8 cellular contexts compared by ENCODE assay signal in the genomic region with DNA sequence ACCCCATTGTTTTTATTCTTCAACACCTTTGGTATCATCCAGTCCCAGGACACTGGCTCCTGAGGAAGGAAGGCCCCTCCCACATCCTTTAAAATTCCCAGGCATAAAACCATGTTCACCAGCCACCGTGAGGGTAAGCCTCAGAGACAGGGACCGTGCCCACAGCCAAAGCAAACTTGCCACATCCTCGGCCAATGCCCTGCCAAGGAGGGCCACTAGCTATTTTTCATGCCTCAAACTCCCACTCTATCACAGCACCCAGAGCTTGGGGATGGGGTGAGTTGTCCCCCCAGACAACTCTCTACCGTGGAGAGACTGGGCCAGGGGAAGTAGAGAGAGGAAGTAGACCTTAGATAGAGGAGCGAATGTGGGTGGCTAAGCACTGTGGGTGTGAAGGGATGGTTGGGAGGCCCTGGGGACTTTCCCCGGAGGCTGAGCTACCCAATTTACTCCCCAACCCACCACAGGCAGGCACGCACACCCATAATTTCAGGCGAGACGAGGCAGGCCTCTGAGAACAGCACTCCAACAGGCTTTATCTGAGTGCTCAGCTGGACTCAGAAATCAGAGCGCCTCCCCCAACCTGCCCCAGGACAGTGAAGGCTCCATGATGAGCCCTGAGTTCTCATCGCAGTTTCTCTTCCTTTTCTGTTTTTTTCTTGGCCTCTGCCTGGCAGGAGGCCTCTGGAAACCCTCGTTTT. TPM values are rescaled to one million over a fixed set of nuclear protein-coding genes. Genes with fewer than 3 reads are reported as not detected.
DNase-seq lines count a peak whose midpoint lies in the region; ATAC-seq and TF ChIP-seq lines count a peak whose summit lies in the region.

No MANE protein-coding gene starts in this region.

- H3K9me3 ChIP-seq in mucosa of descending colon, result no peaks in the 10 kb centered on the region

- no peak for TF ChIP-seq CTCF in mucosa of descending colon (IDR thresholded peaks at IDR 0.05)

- peak; percentile 47 for DNase-seq in NCI-H2171 treated with DMSO at 0.1 percent for 48 hours (lab: John Stamatoyannopoulos, UW)
- no peak for DNase-seq in NCI-H2171 (lab: John Stamatoyannopoulos, UW)
- DNase-seq in T-helper 2 cell, result peak; percentile 59 to 99 (median 84)
- DNase-seq in mucosa of descending colon, result peak; percentile 69 to 86 (median 72)
- peak; percentile 71 for DNase-seq in stimulated activated CD8-positive, alpha-beta memory T cell treated with anti-CD3 and anti-CD28 coated beads, Interleukin-7, amount 100 ng/mL, for 24 hours (ENCODE audit: low read depth)
- DNase-seq in NCI-H187 (lab: John Stamatoyannopoulos, UW), result no peak

- peak; percentile 48 for ATAC-seq in HG03159 (IDR thresholded peaks at IDR 0.05; ENCODE audit: unreplicated experiment)
- peak; percentile 35 for ATAC-seq in mucosa of descending colon

- no peaks in the 10 kb centered on the region for H3K36me3 ChIP-seq in mucosa of descending colon (ENCODE audit: low read depth)

- no peak overlapping the region for H3K4me3 ChIP-seq in mucosa of descending colon

- H3K4me1 ChIP-seq in mucosa of descending colon (ENCODE audit: low read depth), result peaks cover 66% of the 10 kb centered on the region

- peak overlapping the region; percentile 99 for H3K27ac ChIP-seq in angular gyrus (ENCODE audit: low read depth, low read length)

- intact Hi-C loops in mucosa of descending colon (cut with DNase I, micrococcal nuclease), result no loop called here

RNA-seq across cellular contexts. Expression of gene BTG2, which starts 15.9 kb away (rescaled TPM):
- total RNA-seq in mucosa of descending colon, result 100 to 1,000 TPM in 1 of 3 donors, 10 to 100 TPM in 2; 65.7 to 406 (median 69.1) TPM

RNA-seq across cellular contexts. Expression of gene CHIT1, which starts 60.0 kb away (rescaled TPM):
- under 1 TPM in 2 of 3 donors, not detected in 1; 0.13 to 0.96 TPM for total RNA-seq in mucosa of descending colon

Comparison
In these comparisons a context has a peak if more than half of its experiments do, and no peak if none do; other contexts are left out.
1. DNase-seq: peak in NCI-H2171 treated with DMSO at 0.1 percent for 48 hours (single experiment), T-helper 2 cell (5 of 5), mucosa of descending colon (3 of 3) and stimulated activated CD8-positive, alpha-beta memory T cell treated with anti-CD3 and anti-CD28 coated beads, Interleukin-7, amount 100 ng/mL, for 24 hours (single experiment); none in NCI-H2171 (single experiment) and NCI-H187 (0 of 2).